In genomic region chr6:28343898-28344677, GRCh38 we compare ENCODE assay signal across 31 cellular contexts.
"Had no signal": no experiment of that assay in that cellular context is flagged by ENCODE, and none has a peak within 500 bp of the region (broad histone marks: within the 10 kb centered on the region; RNA-seq: fewer than 3 reads in every experiment).

No MANE protein-coding gene starts in this region.

- H3K4me3 ChIP-seq: body of pancreas, colonic mucosa, gastrocnemius medialis, heart left ventricle had no signal

- H3K36me3 ChIP-seq: colonic mucosa, gastrocnemius medialis, heart left ventricle had no signal

- H3K4me1 ChIP-seq: body of pancreas, colonic mucosa, foreskin keratinocyte had no signal

- ATAC-seq: activated CD4-positive, alpha-beta T cell treated with anti-CD3 and anti-CD28 coated beads for 36 hours; activated CD8-positive, alpha-beta memory T cell treated with anti-CD3 and anti-CD28 coated beads, Interleukin-2, amount 10 ng/mL, durations not matched to agents 7 days and 5 days; activated CD8-positive, alpha-beta T cell treated with anti-CD3 and anti-CD28 coated beads, Interleukin-2, amount 10 ng/mL, durations not matched to agents 7 days and 5 days; activated T-cell treated with anti-CD3 and anti-CD28 coated beads, Interleukin-2, amount 50 U/mL, for 72 hours; body of pancreas; esophagus mucosa; foreskin keratinocyte; gastrocnemius medialis; heart left ventricle had no signal

- FAIRE-seq: endometrium, endothelial cell of umbilical vein had no signal

- DNase-seq: activated CD4-positive, alpha-beta memory T cell treated with anti-CD3 and anti-CD28 coated beads for 36 hours; activated CD4-positive, alpha-beta T cell treated with anti-CD3 and anti-CD28 coated beads for 36 hours; activated CD4-positive, alpha-beta T cell treated with anti-CD3 and anti-CD28 coated beads, Interleukin-2, amount 10 ng/mL, durations not matched to agents 24 days and 14 days; activated CD4-positive, CD25-positive, alpha-beta regulatory T cell; activated CD4-positive, CD25-positive, alpha-beta regulatory T cell treated with anti-CD3 and anti-CD28 coated beads, Interleukin-2, amount 50 U/mL, for 72 hours; activated CD8-positive, alpha-beta memory T cell treated with anti-CD3 and anti-CD28 coated beads, Interleukin-2, amount 10 ng/mL, durations not matched to agents 7 days and 5 days; activated CD8-positive, alpha-beta memory T cell treated with anti-CD3 and anti-CD28 coated beads, Interleukin-2, amount 50 U/mL, for 48 hours; activated CD8-positive, alpha-beta T cell treated with anti-CD3 and anti-CD28 coated beads, Interleukin-2, amount 10 ng/mL, durations not matched to agents 7 days and 5 days; activated effector memory CD4-positive, alpha-beta T cell treated with Interleukin-2 at 50 U/mL for 16 hours; activated gamma-delta T cell treated with Interleukin-2 at 50 U/mL for 16 hours; activated naive CD4-positive, alpha-beta T cell treated with anti-CD3 and anti-CD28 coated beads, Interleukin-2, amount 50 U/mL, for 16 hours; activated naive CD4-positive, alpha-beta T cell treated with Interleukin-2 at 50 U/mL for 16 hours; activated T-cell treated with anti-CD3 and anti-CD28 coated beads for 4 hours; activated T-cell treated with anti-CD3 and anti-CD28 coated beads, Interleukin-2, amount 50 U/mL, for 24 hours; activated T-cell treated with anti-CD3 and anti-CD28 coated beads, Interleukin-2, amount 50 U/mL, for 72 hours; amniotic stem cell; aorta; body of pancreas; central memory CD4-positive, alpha-beta T cell; cerebellar nuclear complex; colonic mucosa; effector CD8-positive, alpha-beta T cell; foreskin keratinocyte; gastrocnemius medialis; glutamatergic neuron; heart left ventricle; T-helper 2 cell had no signal

- H3K9me3 ChIP-seq: body of pancreas, colonic mucosa, gastrocnemius medialis had no signal

- H3K27ac ChIP-seq: body of pancreas, colonic mucosa, epithelial cell of prostate, foreskin keratinocyte, gastrocnemius medialis, heart left ventricle had no signal

- H3K27me3 ChIP-seq: body of pancreas, colonic mucosa, gastrocnemius medialis, heart left ventricle had no signal
